6 cellular contexts compared by ENCODE assay signal in genomic region chr2:89826741-89827140, GRCh38.
DNase-seq lines count a peak whose midpoint lies in the region; ATAC-seq, FAIRE-seq and TF ChIP-seq lines count a peak whose summit lies in the region.
"Not testable (repeated sequence)": the region's sequence is repeated elsewhere in the genome, so short reads cannot be mapped to it uniquely, and the experiment has no call there.

No MANE protein-coding gene starts in this region.

- not testable (repeated sequence) for H4K5ac ChIP-seq in mesendoderm (ENCODE audit: low read length)

- ATAC-seq in HepG2 = not testable (repeated sequence)

- not testable (repeated sequence) for H3K4ac ChIP-seq in mesendoderm (ENCODE audit: low read depth, low read length)

- H3K23ac ChIP-seq in mesendoderm (ENCODE audit: low read length) = not testable (repeated sequence)

- H3K79me1 ChIP-seq in mesendoderm (ENCODE audit: low read length) = not testable (repeated sequence)

- not testable (repeated sequence) for H3K27ac ChIP-seq in HUES48 (ENCODE audit: low read depth, low read length); HUES64 (ENCODE audit: low read depth, low read length); Karpas-422 (ENCODE audit: low read length); esophagus muscularis mucosa (replicated peaks in 1 of 4); HepG2 (ENCODE audit: extremely low read length, insufficient read depth, low read length); mesendoderm (ENCODE audit: low read depth, low read length)

- H2BK5ac ChIP-seq in mesendoderm (ENCODE audit: low read length) = not testable (repeated sequence)

- not testable (repeated sequence) for H3K79me2 ChIP-seq in Karpas-422 (ENCODE audit: low read length); HepG2 (ENCODE audit: insufficient read depth, low read length); mesendoderm (ENCODE audit: control insufficient read depth, insufficient read depth, low read length)

- not testable (repeated sequence) for H3K18ac ChIP-seq in mesendoderm (ENCODE audit: low read length)

- intact Hi-C loops in esophagus muscularis mucosa (cut with DNase I); HepG2 (cut with micrococcal nuclease; ENCODE audit: unreplicated experiment): not testable (repeated sequence)

- H3K27me3 ChIP-seq in HUES48 (ENCODE audit: control insufficient read depth, insufficient read depth, low read length); HUES64 (ENCODE audit: insufficient read depth, low read length); Karpas-422 (ENCODE audit: low read length); esophagus muscularis mucosa; HepG2 (ENCODE audit: control insufficient read depth in 1 of 2, insufficient read depth in 2 of 2, low read length in 2 of 2); mesendoderm (ENCODE audit: insufficient read depth, low read length, poor library complexity): not testable (repeated sequence)

- H3K9ac ChIP-seq in HUES48 (ENCODE audit: low read depth, low read length); HUES64 (ENCODE audit: low read depth, low read length); Karpas-422 (ENCODE audit: low read length); HepG2 (ENCODE audit: insufficient read depth, low read depth, low read length); mesendoderm (ENCODE audit: low read length): not testable (repeated sequence)

- not testable (repeated sequence) for H3K36me3 ChIP-seq in HUES48 (ENCODE audit: control insufficient read depth, insufficient read depth, low read length); HUES64 (ENCODE audit: insufficient read depth, low read length); Karpas-422 (ENCODE audit: insufficient read depth, low read length); esophagus muscularis mucosa; HepG2 (replicated peaks in 1 of 2; ENCODE audit: control insufficient read depth in 1 of 2, insufficient read depth in 2 of 2, low read length in 2 of 2); mesendoderm (ENCODE audit: control insufficient read depth, insufficient read depth, low read length)

- in situ Hi-C loops in HepG2 (cut with HindIII; ENCODE audit: extremely low pct_ligation_motif_present, low pct_unique_long_range_greater_than_20kb) = not testable (repeated sequence)

- not testable (repeated sequence) for TF ChIP-seq EP300 in esophagus muscularis mucosa (IDR thresholded peaks at IDR 0.05); HepG2 (IDR thresholded peaks at IDR 0.05; ENCODE audit: low read depth in 2 of 2, low read length in 2 of 2); HepG2 (CRISPR knock-in tag; IDR thresholded peaks at IDR 0.05; ENCODE audit: borderline replicate concordance)

- WGBS in HUES64 = 87% methylated on average over 9 of the region's 9 CpGs
- WGBS in esophagus muscularis mucosa = 69% methylated on average over 9 of the region's 9 CpGs
- 10% methylated on average over 9 of the region's 9 CpGs for WGBS in HepG2 (ENCODE audit: low lambda C conversion rate)
- WGBS in mesendoderm (ENCODE audit: extremely low coverage, insufficient coverage, low lambda C conversion rate) = 100% methylated on average over 7 of the region's 9 CpGs

- H2BK15ac ChIP-seq in mesendoderm (replicated peaks; ENCODE audit: low read depth) = not testable (repeated sequence)

- H3K9me2 ChIP-seq in Karpas-422 (replicated peaks; ENCODE audit: insufficient read depth, low read length) = not testable (repeated sequence)

- not testable (repeated sequence) for TF ChIP-seq CTCF in esophagus muscularis mucosa (IDR thresholded peaks at IDR 0.05); HepG2 (CRISPR knock-in tag; IDR thresholded peaks at IDR 0.05)

- TF ChIP-seq RAD21 in HepG2 (CRISPR knock-in tag; IDR thresholded peaks at IDR 0.05) = not testable (repeated sequence)

- H3K4me3 ChIP-seq in HUES48 (ENCODE audit: low read depth, low read length) (peak overlapping the region; percentile 3; the same call in 1 of the 2 replicates), HUES64 (ENCODE audit: low read length) (peak overlapping the region; percentile 6; the same call in 1 of the 2 replicates), Karpas-422 (ENCODE audit: low read length) (0 out of 2 replicates have a peak overlapping the region, but pooled peaks have one; percentile 1), mesendoderm (ENCODE audit: low read length) (peak overlapping the region; percentile 0)
- not testable (repeated sequence) for H3K4me3 ChIP-seq in esophagus muscularis mucosa; HepG2 (replicated peaks in 1 of 3; ENCODE audit: insufficient read depth in 1 of 3, low read depth in 2 of 3, low read length in 3 of 3)

- FAIRE-seq in HepG2 (lab: Jason Lieb, UNC) = not testable (repeated sequence)

- H4K20me1 ChIP-seq in Karpas-422 (ENCODE audit: insufficient read depth, low read depth, low read length); HepG2 (ENCODE audit: insufficient read depth, low read length): not testable (repeated sequence)

- not testable (repeated sequence) for H3K9me3 ChIP-seq in HUES48 (ENCODE audit: control insufficient read depth, insufficient read depth, low read length); HUES64 (ENCODE audit: insufficient read depth, low read depth, low read length); HepG2 (ENCODE audit: low read length)
- peaks cover 20% of the 10 kb centered on the region for H3K9me3 ChIP-seq in Karpas-422 (ENCODE audit: low read length)
- H3K9me3 ChIP-seq in esophagus muscularis mucosa = peaks cover 0 to 46% (median 19%) of the 10 kb centered on the region in 4 donors

- not testable (repeated sequence) for H3K4me1 ChIP-seq in HUES48 (ENCODE audit: control insufficient read depth, insufficient read depth, low read length); HUES64 (ENCODE audit: insufficient read depth, low read length); Karpas-422 (ENCODE audit: low read length); esophagus muscularis mucosa; HepG2 (ENCODE audit: insufficient read depth, low read length); mesendoderm (ENCODE audit: control insufficient read depth, low read depth, low read length)

- not testable (repeated sequence) for H3K4me2 ChIP-seq in Karpas-422 (ENCODE audit: low read depth, low read length, poor library complexity, severe bottlenecking); HepG2 (ENCODE audit: low read depth, low read length); mesendoderm (ENCODE audit: low read length)

- not testable (repeated sequence) for DNase-seq in Karpas-422; HepG2 (ENCODE audit: low spot score); mesendoderm
- peak; percentile 42 for DNase-seq in esophagus muscularis mucosa (ENCODE audit: extremely low spot score)

- BruUV-seq in HepG2 (replicated peaks; lab: Mats Ljungman, UMichigan) = not testable (repeated sequence)

- TF ChIP-seq POLR2A in esophagus muscularis mucosa (IDR thresholded peaks at IDR 0.05; ENCODE audit: low read depth); HepG2 (IDR thresholded peaks at IDR 0.05; ENCODE audit: insufficient read depth in 1 of 2, low read depth in 2 of 2, low read length in 2 of 2): not testable (repeated sequence)

- POLR2A ChIA-PET in HepG2 (lab: Yijun Ruan, JAX) = not testable (repeated sequence)

- H3K56ac ChIP-seq in mesendoderm (ENCODE audit: low read length) = not testable (repeated sequence)

- not testable (repeated sequence) for H2AK5ac ChIP-seq in mesendoderm (ENCODE audit: low read length)

- H4K8ac ChIP-seq in mesendoderm (ENCODE audit: low read depth, low read length) = not testable (repeated sequence)

- CTCF ChIA-PET in HepG2 (lab: Yijun Ruan, JAX; ENCODE audit: low intra/inter-chr PET ratio, low total read pairs) = not testable (repeated sequence)

- not testable (repeated sequence) for H2AFZ ChIP-seq in Karpas-422 (ENCODE audit: low read length); HepG2 (ENCODE audit: low read length)

- H2BK120ac ChIP-seq in mesendoderm (ENCODE audit: low read depth, low read length) = not testable (repeated sequence)

TF ChIP-seq in HepG2, 621 proteins besides CTCF, POLR2A, EP300 and RAD21 (continues in another document):
- TF ChIP-seq SOX6 (IDR thresholded peaks at IDR 0.05) = 0 out of 2 replicates have a peak, but pooled peaks have one; percentile 13
- TF ChIP-seq SOX6 (CRISPR knock-in tag; IDR thresholded peaks at IDR 0.05); NONO (CRISPR knock-in tag; conservative IDR thresholded peaks at IDR 0.05): not testable (repeated sequence)
- TF ChIP-seq NONO (IDR thresholded peaks at IDR 0.05) = 0 out of 2 replicates have a peak, but pooled peaks have one; percentile 87
